Comparison of ENCODE assay signal across 11 cellular contexts in the genomic region with DNA sequence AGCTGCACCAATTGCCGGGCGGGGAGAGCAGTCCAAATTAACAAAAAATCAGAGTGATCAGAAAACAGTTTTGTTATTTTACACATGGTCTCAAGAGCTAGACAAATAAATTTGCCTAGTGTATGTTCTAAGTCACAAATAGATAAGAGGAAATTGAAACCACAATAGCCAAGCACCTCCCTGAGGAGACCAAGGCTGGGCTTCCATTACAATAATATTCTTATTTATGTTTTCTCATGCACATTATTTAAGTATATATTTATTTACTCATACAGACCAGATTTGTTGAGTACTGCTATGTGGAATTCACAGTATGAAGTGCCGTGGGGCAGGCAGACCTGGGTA.
DNase-seq lines count a peak whose midpoint lies in the region; ATAC-seq and TF ChIP-seq lines count a peak whose summit lies in the region.
"Had no signal": no experiment of that assay in that cellular context is flagged by ENCODE, and none has a peak within 500 bp of the region (broad histone marks: within the 10 kb centered on the region; RNA-seq: fewer than 3 reads in every experiment).

No MANE protein-coding gene starts in this region.

- H3K36me3 ChIP-seq in BLaER1 = no peaks in the 10 kb centered on the region
- H3K36me3 ChIP-seq in adipocyte (ENCODE audit: control insufficient read depth, insufficient read depth, low read length, severe bottlenecking) = no peaks in the 10 kb centered on the region
- H3K36me3 ChIP-seq: BE2C had no signal

- CTCF ChIA-PET in GM10248 (lab: Yijun Ruan, JAX) = interaction anchor here (0.8 to 2.0 kb wide), 7 partner anchors 9 to 196 kb away, joined by 3 to 13 read pairs (median 3); no protein-coding TSS in a partner anchor

- TF ChIP-seq CTCF in GM10248 (IDR thresholded peaks at IDR 0.05; ENCODE audit: control extremely low read depth, extremely low read depth, low read depth, missing control alignments) = no peak

- H3K4me3 ChIP-seq in BLaER1 = no peak overlapping the region
- H3K4me3 ChIP-seq in adipocyte (ENCODE audit: low read length) = no peak overlapping the region

- H3K9me3 ChIP-seq in BLaER1 (no peaks in the 10 kb centered on the region), adipocyte (ENCODE audit: control insufficient read depth, low read length) (no peaks in the 10 kb centered on the region)
- H3K9me3 ChIP-seq: BE2C had no signal

- no peak overlapping the region for H3K27ac ChIP-seq in BLaER1

- ATAC-seq in GM18868 (IDR thresholded peaks at IDR 0.05; ENCODE audit: unreplicated experiment) = peak; percentile 28
- ATAC-seq in HG03439 (IDR thresholded peaks at IDR 0.05; ENCODE audit: unreplicated experiment) = peak; percentile 27
- ATAC-seq: sciatic nerve had no signal

- peak; percentile 22 for DNase-seq in adipocyte (ENCODE audit: low read depth)
- no peak for DNase-seq in NCI-H526 (lab: John Stamatoyannopoulos, UW)
- no peak for DNase-seq in NCI-H524 (lab: John Stamatoyannopoulos, UW)
- DNase-seq in GM10248 (ENCODE audit: extremely low spot score) = no peak
- DNase-seq in EL = no peak
- DNase-seq: BE2C, NCI-H1436 had no signal

- H3K27me3 ChIP-seq in BLaER1 = no peaks in the 10 kb centered on the region
- no peaks in the 10 kb centered on the region for H3K27me3 ChIP-seq in adipocyte (replicated peaks; ENCODE audit: control insufficient read depth, insufficient read depth, low read length)
- H3K27me3 ChIP-seq: BE2C had no signal

- POLR2A ChIA-PET in GM10248 (lab: Yijun Ruan, JAX) = no interaction called here

- H3K4me1 ChIP-seq in BLaER1 = peaks cover 51% of the 10 kb centered on the region
- peaks cover 5% of the 10 kb centered on the region for H3K4me1 ChIP-seq in adipocyte (ENCODE audit: control insufficient read depth, insufficient read depth, low read length)
- H3K4me1 ChIP-seq: BE2C had no signal

- H3K4me2 ChIP-seq in BLaER1 = peak overlapping the region; percentile 78

- no peaks in the 10 kb centered on the region for H4K20me1 ChIP-seq in BLaER1

- H3K9ac ChIP-seq in BLaER1 = no peak overlapping the region
- no peak overlapping the region for H3K9ac ChIP-seq in adipocyte (ENCODE audit: low read length)
